15 cellular contexts compared by ENCODE assay signal in genomic region chr5:137960819-137961218, GRCh38.
"Had no signal": no experiment of that assay in that cellular context is flagged by ENCODE, and none has a peak within 500 bp of the region (broad histone marks: within the 10 kb centered on the region; RNA-seq: fewer than 3 reads in every experiment).

No MANE protein-coding gene starts in this region.

- H3K27ac Mint-ChIP-seq: activated naive CD4-positive, alpha-beta T cell treated with anti-CD3 and anti-CD28 coated beads, Interleukin-2, amount 50 U/mL, for 24 hours had no signal

- H3K27me3 Mint-ChIP-seq: activated naive CD4-positive, alpha-beta T cell treated with anti-CD3 and anti-CD28 coated beads, Interleukin-2, amount 50 U/mL, for 24 hours had no signal

- H3K4me3 Mint-ChIP-seq: activated naive CD4-positive, alpha-beta T cell treated with anti-CD3 and anti-CD28 coated beads, Interleukin-2, amount 50 U/mL, for 24 hours; nephron progenitor cell had no signal

- H3K9me3 Mint-ChIP-seq: activated naive CD4-positive, alpha-beta T cell treated with anti-CD3 and anti-CD28 coated beads, Interleukin-2, amount 50 U/mL, for 24 hours; nephron progenitor cell had no signal

- H3K9me3 ChIP-seq: colonic mucosa, prostate gland, spleen, tibial artery had no signal

- DNase-seq: activated CD4-positive, alpha-beta T cell treated with anti-CD3 and anti-CD28 coated beads, Interleukin-2, amount 50 U/mL, for 4 hours; activated effector memory CD4-positive, alpha-beta T cell treated with Interleukin-2 at 50 U/mL for 16 hours; colonic mucosa; effector CD4-positive, alpha-beta T cell; foreskin fibroblast; hippocampal formation; kidney; nephron progenitor cell; occipital lobe; spleen; tibial artery had no signal

- H3K4me1 Mint-ChIP-seq: nephron progenitor cell had no signal

- H3K36me3 ChIP-seq: colonic mucosa, prostate gland had no signal

- H3K4me1 ChIP-seq: colonic mucosa, prostate gland, spleen, tibial artery had no signal

- ATAC-seq: activated CD4-positive, CD25-positive, alpha-beta regulatory T cell treated with anti-CD3 and anti-CD28 coated beads, Interleukin-2, amount 50 U/mL, for 24 hours; sciatic nerve had no signal

- H3K27ac ChIP-seq: colonic mucosa, prostate gland, spleen, tibial artery had no signal

- H3K27me3 ChIP-seq: colonic mucosa, spleen, tibial artery had no signal

- H3K4me3 ChIP-seq: colonic mucosa, prostate gland, spleen, tibial artery had no signal
